In the genomic region with DNA sequence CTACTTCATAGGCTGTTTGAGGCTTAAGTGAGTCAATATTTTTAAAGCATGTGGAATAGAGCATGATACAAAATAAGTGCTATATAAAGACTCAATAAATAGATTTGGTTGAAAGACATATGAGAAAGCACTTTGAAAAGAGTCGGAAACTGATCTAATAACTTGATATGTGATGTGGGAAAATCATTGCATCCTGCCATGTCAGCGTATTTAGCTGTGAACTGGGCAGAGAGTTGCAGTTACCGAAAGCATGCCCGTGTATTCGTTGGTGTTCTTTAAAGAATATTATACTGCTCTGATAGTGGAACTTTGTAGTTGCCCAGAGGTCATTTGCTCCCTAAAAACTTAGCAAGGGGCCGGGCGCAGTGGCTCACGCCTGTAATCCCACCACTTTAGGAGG, we compare ENCODE assay signal across 28 cellular contexts.
"Had no signal": no experiment of that assay in that cellular context is flagged by ENCODE, and none has a peak within 500 bp of the region (broad histone marks: within the 10 kb centered on the region; RNA-seq: fewer than 3 reads in every experiment).

No MANE protein-coding gene starts in this region.

- H3K79me2 ChIP-seq: parathyroid adenoma had no signal

- H3K27ac ChIP-seq: neural progenitor cell, ovary, parathyroid adenoma, psoas muscle, skin epidermis, spleen, suprapubic skin, testis, tibial artery, transverse colon, vagina had no signal

- H3K4me3 ChIP-seq: neural progenitor cell, ovary, psoas muscle, skin epidermis, smooth muscle cell, spleen, suprapubic skin, testis, tibial artery, transverse colon, vagina had no signal

- DNase-seq: natural killer cell; occipital lobe; posterior cingulate gyrus; psoas muscle; right cardiac atrium; spleen; stimulated activated CD4-positive, alpha-beta T cell treated with anti-CD3 and anti-CD28 coated beads, Interleukin-12 subunit alpha, Interleukin-12 subunit beta, amount 100 ng/mL, for 4 hours; stimulated activated CD4-positive, alpha-beta T cell treated with anti-CD3 and anti-CD28 coated beads, Interleukin-1b, Interleukin-23, amount 100 ng/mL, for 48 hours; stimulated activated CD4-positive, alpha-beta T cell treated with anti-CD3 and anti-CD28 coated beads, Interleukin-4, amount 100 ng/mL, for 1 hour; stimulated activated CD4-positive, alpha-beta T cell treated with anti-CD3 and anti-CD28 coated beads, Interleukin-4, amount 100 ng/mL, for 4 hours; stimulated activated CD8-positive, alpha-beta memory T cell treated with anti-CD3 and anti-CD28 coated beads, Interleukin-4, amount 100 ng/mL, for 48 hours; stimulated activated naive CD4-positive, alpha-beta T cell; stimulated activated naive CD8-positive, alpha-beta T cell treated with anti-CD3 and anti-CD28 coated beads, Interleukin-15, amount 100 ng/mL, for 72 hours; stimulated activated naive CD8-positive, alpha-beta T cell treated with anti-CD3 and anti-CD28 coated beads, Interleukin-15, Interleukin-2, amounts not matched to agents 100 U/mL and 50 U/mL, for 24 hours; substantia nigra; testis; tibial artery; transverse colon had no signal

- H2AFZ ChIP-seq: neural progenitor cell, parathyroid adenoma had no signal

- H3K9me3 ChIP-seq: ovary, psoas muscle, spleen, suprapubic skin, testis, tibial artery, transverse colon, vagina had no signal

- H3K27me3 ChIP-seq: neural progenitor cell, ovary, suprapubic skin, testis, vagina had no signal

- H3K9ac ChIP-seq: neural progenitor cell, parathyroid adenoma had no signal

- FAIRE-seq: urothelium cell line had no signal

- ATAC-seq: natural killer cell; psoas muscle; right cardiac atrium; sciatic nerve; stimulated activated memory B cell treated with anti-CD40 and anti-IgM and Interleukin-4, amounts not matched to agents 10 μg/mL and 1 μg/mL and 100 μg/mL, for 72 hours; stimulated activated naive CD8-positive, alpha-beta T cell treated with anti-CD3 and anti-CD28 coated beads, Interleukin-15, amount 100 ng/mL, for 72 hours; stimulated activated naive CD8-positive, alpha-beta T cell treated with anti-CD3 and anti-CD28 coated beads, Interleukin-15, Interleukin-2, amounts not matched to agents 100 U/mL and 50 U/mL, for 24 hours had no signal

- H3K36me3 ChIP-seq: neural progenitor cell, ovary, spleen, suprapubic skin, tibial artery, transverse colon, vagina had no signal

- H3K4me2 ChIP-seq: neural progenitor cell, smooth muscle cell had no signal
